Comparison of ENCODE assay signal across 8 cellular contexts in the genomic region with DNA sequence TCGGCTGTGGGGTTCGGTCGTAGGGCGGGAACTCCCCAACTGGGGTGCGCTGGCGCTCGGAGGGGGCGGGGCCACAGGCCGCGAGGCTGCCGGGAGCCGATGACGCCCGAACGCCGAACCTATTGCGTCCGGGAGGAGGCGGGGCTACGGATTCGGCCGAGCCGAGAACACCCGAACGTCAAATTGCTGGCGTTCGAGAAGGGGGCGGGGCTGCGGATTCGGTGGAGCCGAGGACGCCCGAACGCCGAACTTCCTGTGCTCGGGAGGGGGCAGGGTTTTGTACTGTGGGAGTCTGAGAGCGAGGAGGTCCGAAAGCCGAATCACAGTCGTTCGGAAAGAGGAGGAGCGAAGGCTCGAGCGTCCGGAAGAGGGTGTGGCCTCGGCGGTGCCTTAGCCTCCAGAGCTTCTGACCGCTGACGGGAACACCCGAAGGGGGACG. TPM values are rescaled to one million over a fixed set of nuclear protein-coding genes. Genes with fewer than 3 reads are reported as not detected.
DNase-seq lines count a peak whose midpoint lies in the region; ATAC-seq and TF ChIP-seq lines count a peak whose summit lies in the region.

No MANE protein-coding gene starts in this region.

- CTCF ChIA-PET in GM10248 (lab: Yijun Ruan, JAX), result interaction anchor here (1.0 to 5.2 kb wide), 3 partner anchors 14 to 75 kb away, joined by 3 to 27 read pairs (median 22); no protein-coding TSS in a partner anchor

- TF ChIP-seq CTCF in GM10248 (IDR thresholded peaks at IDR 0.05; ENCODE audit: control extremely low read depth, extremely low read depth, low read depth, missing control alignments) (no peak), SU-DHL-6 (IDR thresholded peaks at IDR 0.05; ENCODE audit: insufficient read depth, low read length, poor library complexity, severe bottlenecking) (no peak), glutamatergic neuron (IDR thresholded peaks at IDR 0.05; ENCODE audit: partially characterized antibody, unreplicated experiment) (no peak), osteoblast (IDR thresholded peaks at IDR 0.05; ENCODE audit: extremely low read depth, low read depth, low read length) (no peak), testis (IDR thresholded peaks at IDR 0.05) (no peak)

- POLR2A ChIA-PET in GM10248 (lab: Yijun Ruan, JAX), result interaction anchor here (1.0 to 4.4 kb wide), 4 partner anchors 11 to 53 kb away, joined by 5 to 102 read pairs (median 12); a partner anchor contains a TSS

- H4K20me1 ChIP-seq in SU-DHL-6 (ENCODE audit: low read depth, low read length) (no peaks in the 10 kb centered on the region), osteoblast (ENCODE audit: insufficient read depth, low read length) (peaks cover 10% of the 10 kb centered on the region)

- H2AFZ ChIP-seq in SU-DHL-6 (ENCODE audit: low read depth, low read length, severe bottlenecking) (peak overlapping the region; percentile 79), osteoblast (ENCODE audit: low read length) (peak overlapping the region; percentile 98)

- H3K9ac ChIP-seq in SU-DHL-6 (ENCODE audit: low read length), result peak overlapping the region; percentile 75

- H3K27ac Mint-ChIP-seq in glutamatergic neuron (ENCODE audit: unreplicated experiment), result peak overlapping the region; percentile 96

- no peaks in the 10 kb centered on the region for H3K9me3 ChIP-seq in SU-DHL-6 (ENCODE audit: insufficient read depth, low read length)
- H3K9me3 ChIP-seq in osteoblast (ENCODE audit: low read depth, low read length), result no peaks in the 10 kb centered on the region
- H3K9me3 ChIP-seq in testis, result no peaks in the 10 kb centered on the region

- no peak for TF ChIP-seq POLR2A in testis (IDR thresholded peaks at IDR 0.05)

- H3K9me2 ChIP-seq in SU-DHL-6 (replicated peaks; ENCODE audit: insufficient read depth, low read length), result no peaks in the 10 kb centered on the region

- ATAC-seq in HG02798 (IDR thresholded peaks at IDR 0.05; ENCODE audit: poor library complexity, unreplicated experiment), result peak; percentile 54

- H3K4me1 Mint-ChIP-seq in glutamatergic neuron (ENCODE audit: low read depth, unreplicated experiment), result peaks cover 11% of the 10 kb centered on the region

- H3K4me3 ChIP-seq in SU-DHL-6 (ENCODE audit: insufficient read depth, low read length, poor library complexity, severe bottlenecking) (peak overlapping the region; percentile 65), osteoblast (ENCODE audit: insufficient read depth, low read length) (peak overlapping the region; percentile 86), testis (peak overlapping the region; percentile 73 to 87)

- peaks cover 22% of the 10 kb centered on the region for H3K79me2 ChIP-seq in SU-DHL-6 (ENCODE audit: insufficient read depth, low read length)
- H3K79me2 ChIP-seq in osteoblast (ENCODE audit: insufficient read depth, low read length), result peaks cover 48% of the 10 kb centered on the region

- peak overlapping the region; percentile 97 for H3K4me3 Mint-ChIP-seq in glutamatergic neuron (ENCODE audit: unreplicated experiment)

- peaks cover 19% of the 10 kb centered on the region for H3K4me1 ChIP-seq in osteoblast (ENCODE audit: insufficient read depth, low read length)
- peaks cover 20% of the 10 kb centered on the region for H3K4me1 ChIP-seq in testis

- 0 to 1% methylated on average over 38 to 51 of the region's 51 CpGs for WGBS in testis, 2 donors

- peak overlapping the region; percentile 71 for H3K4me2 ChIP-seq in SU-DHL-6 (ENCODE audit: low read depth, low read length, poor library complexity, severe bottlenecking)
- peak overlapping the region; percentile 95 for H3K4me2 ChIP-seq in osteoblast (ENCODE audit: insufficient read depth, low read length)

- H3K9me3 Mint-ChIP-seq in glutamatergic neuron (ENCODE audit: unreplicated experiment), result peaks cover 11% of the 10 kb centered on the region

- H3K27me3 ChIP-seq in SU-DHL-6 (ENCODE audit: low read length), result no peaks in the 10 kb centered on the region
- H3K27me3 ChIP-seq in osteoblast (ENCODE audit: insufficient read depth, low read length), result no peaks in the 10 kb centered on the region
- no peaks in the 10 kb centered on the region for H3K27me3 ChIP-seq in testis

- peak; percentile 91 for DNase-seq in GM10248 (ENCODE audit: extremely low spot score)
- peak; percentile 95 to 99 (median 99) for DNase-seq in NCI-H1417 (lab: John Stamatoyannopoulos, UW)
- peak; percentile 100 for DNase-seq in activated naive CD8-positive, alpha-beta T cell treated with anti-CD3 and anti-CD28 coated beads, Interleukin-2, amount 50 U/mL, for 16 hours (ENCODE audit: low read depth, low spot score)
- DNase-seq in glutamatergic neuron, result peak; percentile 99
- DNase-seq in osteoblast (ENCODE audit: insufficient read length, low spot score, missing footprints), result peak; percentile 97
- DNase-seq in testis, result peak; percentile 100

- H3K36me3 ChIP-seq in SU-DHL-6 (ENCODE audit: low read length), result peaks cover 4% of the 10 kb centered on the region
- H3K36me3 ChIP-seq in osteoblast (ENCODE audit: insufficient read depth, low read length), result peaks cover 26% of the 10 kb centered on the region
- no peaks in the 10 kb centered on the region for H3K36me3 ChIP-seq in testis (ENCODE audit: low read depth, missing control alignments)

- peaks cover 13% of the 10 kb centered on the region for H3K27me3 Mint-ChIP-seq in glutamatergic neuron (ENCODE audit: unreplicated experiment)

- H3K36me3 Mint-ChIP-seq in glutamatergic neuron (ENCODE audit: unreplicated experiment), result no peaks in the 10 kb centered on the region

- H3K27ac ChIP-seq in SU-DHL-6 (ENCODE audit: low read depth, low read length) (peak overlapping the region; percentile 87), osteoblast (ENCODE audit: low read depth, low read length) (peak overlapping the region; percentile 94), testis (peak overlapping the region; percentile 97 to 100)

- intact Hi-C loops in testis (cut with DNase I; ENCODE audit: low total_unique reads), result no loop called here

- no peaks in the 10 kb centered on the region for H3F3A ChIP-seq in SU-DHL-6 (ENCODE audit: insufficient read depth)

RNA-seq across cellular contexts. Expression of a gene that starts 0.6 kb away (rescaled TPM):
- total RNA-seq in glutamatergic neuron (ENCODE audit: unreplicated experiment), result 44.8 TPM
- 73.1 and 76.3 TPM in 2 replicates for total RNA-seq in osteoblast
- total RNA-seq in testis, result 100 to 1,000 TPM; 162 to 177 TPM
- polyA plus RNA-seq in testis (ENCODE audit: insufficient read depth, low read depth, low replicate concordance), result 73.1 TPM

RNA-seq across cellular contexts. Expression of a gene that starts 1.1 kb away (rescaled TPM):
- 62.0 TPM for total RNA-seq in glutamatergic neuron (ENCODE audit: unreplicated experiment)
- 26.1 and 30.1 TPM in 2 replicates for total RNA-seq in osteoblast
- total RNA-seq in testis, result 100 to 1,000 TPM; 479 to 482 TPM
- polyA plus RNA-seq in testis (ENCODE audit: insufficient read depth, low read depth, low replicate concordance), result 218 TPM

RNA-seq across cellular contexts. Expression of a gene that starts 10.1 kb away (rescaled TPM):
- total RNA-seq in glutamatergic neuron (ENCODE audit: unreplicated experiment), result 557 TPM
- total RNA-seq in osteoblast, result 1,229 and 1,336 TPM in 2 replicates
- 1,000 to 10,000 TPM in 1 of 2 donors, 100 to 1,000 TPM in 1; 648 to 1,251 TPM for total RNA-seq in testis
- 969 TPM for polyA plus RNA-seq in testis (ENCODE audit: insufficient read depth, low read depth, low replicate concordance)

RNA-seq across cellular contexts. Expression of a gene that starts 17.6 kb away (rescaled TPM):
- total RNA-seq in glutamatergic neuron (ENCODE audit: unreplicated experiment), result not detected
- total RNA-seq in osteoblast, result 0.29 and 0.72 TPM in 2 replicates
- total RNA-seq in testis, result under 1 TPM; 0.31 to 0.43 TPM
- 4.1 TPM for polyA plus RNA-seq in testis (ENCODE audit: insufficient read depth, low read depth, low replicate concordance)

RNA-seq across cellular contexts. Expression of a gene that starts 31.0 kb away (rescaled TPM):
- 3.7 TPM for total RNA-seq in glutamatergic neuron (ENCODE audit: unreplicated experiment)
- 4.7 and 5.3 TPM in 2 replicates for total RNA-seq in osteoblast
- 10 to 100 TPM; 10.2 to 12.8 TPM for total RNA-seq in testis
- 20.6 TPM for polyA plus RNA-seq in testis (ENCODE audit: insufficient read depth, low read depth, low replicate concordance)

Comparison
In these comparisons a context has a peak if more than half of its experiments do, and no peak if none do; other contexts are left out.
1. Peak in every context shown above with its lines: DNase-seq, ATAC-seq, H3K4me3 ChIP-seq and H3K27ac ChIP-seq.